10 cellular contexts compared by ENCODE assay signal in the genomic region with DNA sequence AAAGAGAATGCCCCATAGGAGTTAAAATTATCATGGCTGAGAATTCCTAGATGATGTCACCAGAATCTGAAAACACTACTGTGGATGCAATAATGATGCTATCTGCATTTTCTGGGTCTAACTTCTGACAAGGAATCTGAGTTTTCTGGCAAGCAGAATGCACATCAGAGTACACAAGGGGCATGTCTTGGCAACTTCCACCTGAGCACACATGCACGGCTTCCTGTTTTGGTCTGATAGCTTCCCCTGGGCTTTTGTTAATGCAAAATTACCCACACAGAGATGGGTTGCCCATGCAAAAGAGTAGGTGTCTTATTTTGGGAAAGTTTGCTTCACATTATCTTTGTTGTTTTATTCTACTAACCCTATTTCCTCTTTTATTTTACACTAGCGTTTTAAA.
DNase-seq lines count a peak whose midpoint lies in the region; ATAC-seq and TF ChIP-seq lines count a peak whose summit lies in the region.
"Had no signal": no experiment of that assay in that cellular context is flagged by ENCODE, and none has a peak within 500 bp of the region (broad histone marks: within the 10 kb centered on the region; RNA-seq: fewer than 3 reads in every experiment).

No MANE protein-coding gene starts in this region.

- intact Hi-C loops in A673 (cut with micrococcal nuclease; ENCODE audit: unreplicated experiment): no loop called here

- DNase-seq in NAMALWA (ENCODE audit: low spot score) (peak; percentile 80), NCI-H774 (lab: John Stamatoyannopoulos, UW) (no peak), A673 (ENCODE audit: low spot score) (no peak), cerebellar cortex (ENCODE audit: low spot score) (no peak)
- no peak for DNase-seq in natural killer cell treated with Interleukin-12 subunit alpha and Interleukin-12 subunit beta and Interleukin-15 and Interleukin-18, amount 100 ng/mL, for 72 hours (ENCODE audit: low spot score)
- DNase-seq: NCI-H2029 had no signal

- CTCF ChIA-PET in A673 (lab: Charles Lee): no interaction called here

- no peak overlapping the region for H3K4me3 ChIP-seq in A673 (ENCODE audit: low read depth, low read length, poor library complexity, severe bottlenecking)

- H3K27me3 Mint-ChIP-seq in natural killer cell treated with Interleukin-12 subunit alpha and Interleukin-12 subunit beta and Interleukin-15 and Interleukin-18, amount 100 ng/mL, for 72 hours: no peaks in the 10 kb centered on the region

- TF ChIP-seq CTCF in A673 (conservative IDR thresholded peaks at IDR 0.05; ENCODE audit: low read depth, low read length): no peak

- no peaks in the 10 kb centered on the region for H3K9me3 ChIP-seq in A673 (ENCODE audit: low read depth, low read length, poor library complexity, severe bottlenecking)

- BruUV-seq in A673 (replicated peaks; lab: Mats Ljungman, UMichigan): no TSS peak

- peak overlapping the region in 1 of 2 donors; percentile 21 for H3K27ac Mint-ChIP-seq in natural killer cell treated with Interleukin-12 subunit alpha and Interleukin-12 subunit beta and Interleukin-15 and Interleukin-18, amount 100 ng/mL, for 72 hours

- H3K27me3 ChIP-seq in A673 (replicated peaks; ENCODE audit: insufficient read depth, low read depth, low read length, poor library complexity): no peaks in the 10 kb centered on the region

- no peaks in the 10 kb centered on the region for H3K36me3 Mint-ChIP-seq in natural killer cell treated with Interleukin-12 subunit alpha and Interleukin-12 subunit beta and Interleukin-15 and Interleukin-18, amount 100 ng/mL, for 72 hours

- POLR2A ChIA-PET in A673 (lab: Charles Lee; ENCODE audit: low non-redundant PET): no interaction called here

- H3K27ac ChIP-seq in A673 (ENCODE audit: low read depth, low read length, poor library complexity, severe bottlenecking): no peak overlapping the region

- ATAC-seq in GM18867 (IDR thresholded peaks at IDR 0.05; ENCODE audit: unreplicated experiment) (peak; percentile 79), GM21786 (IDR thresholded peaks at IDR 0.05; ENCODE audit: unreplicated experiment) (peak; percentile 86), esophagus mucosa (peak; percentile 55)
- ATAC-seq in natural killer cell treated with Interleukin-12 subunit alpha and Interleukin-12 subunit beta and Interleukin-15 and Interleukin-18, amount 100 ng/mL, for 72 hours: no peak

- H3K9me3 Mint-ChIP-seq in natural killer cell treated with Interleukin-12 subunit alpha and Interleukin-12 subunit beta and Interleukin-15 and Interleukin-18, amount 100 ng/mL, for 72 hours: no peaks in the 10 kb centered on the region
- H3K9me3 Mint-ChIP-seq: neural crest cell had no signal

- H3K4me3 Mint-ChIP-seq in natural killer cell treated with Interleukin-12 subunit alpha and Interleukin-12 subunit beta and Interleukin-15 and Interleukin-18, amount 100 ng/mL, for 72 hours: no peak overlapping the region
- H3K4me3 Mint-ChIP-seq: neural crest cell had no signal

- no peaks in the 10 kb centered on the region for H3K36me3 ChIP-seq in A673 (ENCODE audit: insufficient read depth, low read length, poor library complexity, severe bottlenecking)

- no peaks in the 10 kb centered on the region for H3K4me1 ChIP-seq in A673 (ENCODE audit: insufficient read depth, low read length, poor library complexity, severe bottlenecking)

- H3K4me1 Mint-ChIP-seq in natural killer cell treated with Interleukin-12 subunit alpha and Interleukin-12 subunit beta and Interleukin-15 and Interleukin-18, amount 100 ng/mL, for 72 hours (ENCODE audit: low read depth in 2 of 2): peaks cover 30 to 43% of the 10 kb centered on the region in 2 donors
- H3K4me1 Mint-ChIP-seq: neural crest cell had no signal

Comparison
In these comparisons a context has a peak if more than half of its experiments do, and no peak if none do; other contexts are left out.
1. ATAC-seq: peak in GM18867 (single experiment), GM21786 (single experiment) and esophagus mucosa (single experiment); none in natural killer cell treated with Interleukin-12 subunit alpha and Interleukin-12 subunit beta and Interleukin-15 and Interleukin-18, amount 100 ng/mL, for 72 hours (0 of 2).